In the genomic region with DNA sequence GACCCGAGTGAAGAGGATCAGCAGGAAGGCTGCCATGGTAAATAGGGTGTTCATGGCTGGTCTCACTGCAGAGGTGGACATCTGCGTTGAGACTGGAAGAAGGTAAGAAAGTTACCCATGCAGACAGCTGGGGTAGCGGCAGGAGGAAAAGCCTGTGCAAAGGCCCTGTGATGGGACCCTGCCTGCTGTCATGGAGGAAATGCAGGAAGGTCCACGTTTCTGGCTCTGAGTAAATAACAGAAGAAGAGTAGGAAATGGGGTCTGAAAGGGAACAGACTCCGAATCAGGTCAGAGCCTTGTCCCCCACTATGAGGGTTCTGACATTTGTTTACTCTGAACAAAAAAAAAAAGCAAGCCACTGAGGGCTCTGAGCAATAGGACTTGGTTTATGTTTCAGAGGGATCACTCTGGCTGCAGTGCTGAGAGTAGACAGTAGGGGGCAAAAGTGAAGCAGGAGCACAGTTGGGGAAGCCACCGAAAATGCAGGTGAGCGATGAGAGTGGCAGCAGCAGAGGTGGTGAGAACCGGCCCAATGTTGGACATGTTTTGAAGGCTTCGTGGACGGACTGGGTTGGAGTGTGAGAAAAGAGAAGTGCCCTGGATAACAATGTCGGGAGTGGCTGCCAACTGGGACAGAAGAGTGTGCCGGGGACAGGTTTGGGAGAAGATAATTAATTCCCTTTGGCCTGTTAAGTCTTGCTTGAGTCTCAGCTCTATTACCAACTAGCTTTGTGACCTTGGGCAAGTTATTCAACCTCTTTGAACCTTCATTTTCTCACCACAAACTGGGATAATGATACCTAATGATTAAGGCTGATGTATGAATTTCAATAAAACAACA, we compare ENCODE assay signal across 8 cellular contexts. TPM values are rescaled to one million over a fixed set of nuclear protein-coding genes. Genes with fewer than 3 reads are reported as not detected.
A peak's percentile ranks its signal among the peaks of the same experiment; 100 is the strongest.
DNase-seq lines count a peak whose midpoint lies in the region; FAIRE-seq and TF ChIP-seq lines count a peak whose summit lies in the region.

No MANE protein-coding gene starts in this region.

- H3K4me3 ChIP-seq in GM12865 (ENCODE audit: low read depth, low read length) (no peak overlapping the region), MM.1S (ENCODE audit: low read length) (no peak overlapping the region), astrocyte of the cerebellum (ENCODE audit: low read depth, low read length) (no peak overlapping the region)

- in situ Hi-C loops in astrocyte of the cerebellum (cut with HindIII; ENCODE audit: low sequenced_read_pairs): no loop called here

- H3K79me2 ChIP-seq in MM.1S (ENCODE audit: low read length): no peaks in the 10 kb centered on the region

- H3K9me3 ChIP-seq in MM.1S (replicated peaks; ENCODE audit: insufficient read depth, low read length): no peaks in the 10 kb centered on the region

- no peaks in the 10 kb centered on the region for H4K20me1 ChIP-seq in MM.1S (ENCODE audit: insufficient read depth, low read length)

- no peak overlapping the region for H3K27ac ChIP-seq in MM.1S (ENCODE audit: low read length)

- H3K9me2 ChIP-seq in MM.1S (replicated peaks; ENCODE audit: insufficient read depth, low read length): no peaks in the 10 kb centered on the region

- no peaks in the 10 kb centered on the region for H3K27me3 ChIP-seq in MM.1S (replicated peaks; ENCODE audit: insufficient read depth, low read length)

- H3F3A ChIP-seq in MM.1S (ENCODE audit: insufficient read depth, low read length): no peaks in the 10 kb centered on the region

- H3K4me1 ChIP-seq in MM.1S (ENCODE audit: low read length): peaks cover 7% of the 10 kb centered on the region; the same call in 1 of the 2 replicates

- no peak overlapping the region for H2AFZ ChIP-seq in MM.1S (ENCODE audit: low read length)

- no peak overlapping the region for H3K9ac ChIP-seq in MM.1S (ENCODE audit: low read length)

- H3K4me2 ChIP-seq in MM.1S (ENCODE audit: low read depth, low read length): no peak overlapping the region; the same call in 1 of the 2 replicates

- H3K36me3 ChIP-seq in MM.1S (replicated peaks; ENCODE audit: insufficient read depth, low read length): no peaks in the 10 kb centered on the region

- DNase-seq in GM12865 (ENCODE audit: low read depth): peak; percentile 83
- DNase-seq in H4 (ENCODE audit: low spot score): peak; percentile 61
- peak; percentile 62 for DNase-seq in MM.1S
- peak; percentile 27 to 74 (median 59) for DNase-seq in T-helper 2 cell
- no peak for DNase-seq in astrocyte of the cerebellum (ENCODE audit: low read depth)
- DNase-seq in iPS-NIHi7 (ENCODE audit: extremely low spot score): peak; percentile 76
- DNase-seq in stimulated activated CD4-positive, alpha-beta T cell treated with anti-CD3 and anti-CD28 coated beads, Interleukin-1b, Interleukin-23, amount 100 ng/mL, for 24 hours (ENCODE audit: low read depth in 4 of 4, low spot score in 1 of 4): peak; percentile 56 to 73 (median 66)
- no peak for DNase-seq in frontal cortex (ENCODE audit: low spot score in 2 of 2)

- TF ChIP-seq CTCF in GM12865 (IDR thresholded peaks at IDR 0.05; ENCODE audit: insufficient read depth, low read depth, low read length, missing control alignments): peak; percentile 88
- TF ChIP-seq CTCF in MM.1S (IDR thresholded peaks at IDR 0.05; ENCODE audit: low read length): peak; percentile 91
- peak; percentile 78 for TF ChIP-seq CTCF in astrocyte of the cerebellum (IDR thresholded peaks at IDR 0.05; ENCODE audit: low read depth, low read length, missing control alignments)

- no peak for FAIRE-seq in frontal cortex (lab: Jason Lieb, UNC)

RNA-seq across cellular contexts. Expression of gene MAP7, which starts 57.9 kb away (rescaled TPM):
- 1.0 and 1.3 TPM in 2 replicates for total RNA-seq in H4 (2014; rRNA removed; shearing (Covaris generic))
- total RNA-seq in frontal cortex: 5.7 TPM

Comparison
In these comparisons a context has a peak if more than half of its experiments do, and no peak if none do; other contexts are left out.
1. DNase-seq: peak in GM12865 (single experiment), H4 (single experiment), MM.1S (single experiment), T-helper 2 cell (5 of 5), iPS-NIHi7 (single experiment) and stimulated activated CD4-positive, alpha-beta T cell treated with anti-CD3 and anti-CD28 coated beads, Interleukin-1b, Interleukin-23, amount 100 ng/mL, for 24 hours (4 of 4); none in astrocyte of the cerebellum (single experiment) and frontal cortex (0 of 2).
2. Peak in every context shown above with its lines, with median percentiles within 50 percentile points of each other: CTCF ChIP-seq.